In the genomic region with DNA sequence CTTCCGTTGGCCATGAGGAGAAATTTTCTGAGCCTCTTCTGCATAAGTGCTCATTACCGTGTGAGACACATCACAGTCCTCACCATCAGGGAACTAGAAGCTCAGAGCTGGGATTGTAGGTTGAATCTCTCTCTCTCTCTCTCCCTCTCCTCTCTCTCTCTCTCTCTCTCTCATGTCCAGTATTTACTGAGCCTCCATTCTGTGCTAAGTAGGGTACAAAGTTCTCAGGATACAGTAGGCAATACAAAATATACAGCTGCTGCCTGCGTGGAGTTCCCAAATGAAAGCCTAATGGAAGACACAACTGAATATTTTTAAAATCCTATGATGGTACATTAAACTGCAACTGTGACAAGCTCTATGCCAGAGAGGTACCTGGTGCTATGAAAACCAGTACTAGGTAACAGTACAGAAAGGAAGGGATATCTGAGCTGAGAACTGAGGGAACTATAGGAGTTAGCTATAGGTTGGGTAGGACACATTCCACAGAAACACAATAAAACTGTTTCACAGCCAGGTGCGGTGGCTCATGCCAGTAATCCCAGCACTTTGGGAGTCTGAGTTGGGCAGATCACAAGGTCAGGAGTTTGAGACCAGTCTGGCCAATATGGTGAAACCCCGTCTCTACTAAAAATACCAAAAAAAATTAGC, we compare ENCODE assay signal across 1 cellular context.
A peak's percentile ranks its signal among the peaks of the same experiment; 100 is the strongest.
TF ChIP-seq lines count a peak whose summit lies in the region.

No MANE protein-coding gene starts in this region.

TF ChIP-seq in HepG2, 621 proteins besides CTCF, POLR2A, EP300 and RAD21 (continued from another document and continues in another):
- no peak for TF ChIP-seq HMGXB3 (CRISPR knock-in tag; IDR thresholded peaks at IDR 0.05; ENCODE audit: borderline replicate concordance)
- TF ChIP-seq ZNF446 (CRISPR knock-in tag; IDR thresholded peaks at IDR 0.05): no peak
- no peak for TF ChIP-seq ZBTB8A (CRISPR knock-in tag; IDR thresholded peaks at IDR 0.05; ENCODE audit: borderline replicate concordance, low read depth)
- TF ChIP-seq ZFP36 (IDR thresholded peaks at IDR 0.05; ENCODE audit: borderline replicate concordance, low read depth, low read length, partially characterized antibody): no peak
- no peak for TF ChIP-seq NBN (conservative IDR thresholded peaks at IDR 0.05)
- TF ChIP-seq, protein P1, sequence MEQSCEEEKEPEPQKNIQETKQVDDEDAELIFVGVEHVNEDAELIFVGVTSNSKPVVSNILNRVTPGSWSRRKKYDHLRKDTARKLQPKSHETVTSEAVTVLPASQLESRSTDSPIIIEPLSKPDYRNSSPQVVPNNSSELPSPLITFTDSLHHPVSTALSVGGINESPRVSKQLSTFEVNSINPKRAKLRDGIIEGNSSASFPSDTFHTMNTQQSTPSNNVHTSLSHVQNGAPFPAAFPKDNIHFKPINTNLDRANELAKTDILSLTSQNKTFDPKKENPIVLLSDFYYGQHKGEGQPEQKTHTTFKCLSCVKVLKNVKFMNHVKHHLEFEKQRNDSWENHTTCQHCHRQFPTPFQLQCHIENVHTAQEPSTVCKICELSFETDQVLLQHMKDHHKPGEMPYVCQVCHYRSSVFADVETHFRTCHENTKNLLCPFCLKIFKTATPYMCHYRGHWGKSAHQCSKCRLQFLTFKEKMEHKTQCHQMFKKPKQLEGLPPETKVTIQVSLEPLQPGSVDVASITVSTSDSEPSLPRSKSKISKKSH (CRISPR knock-in tag; IDR thresholded peaks at IDR 0.05; ENCODE audit: borderline replicate concordance): no peak
- TF ChIP-seq MEF2D (CRISPR knock-in tag; IDR thresholded peaks at IDR 0.05): no peak
- no peak for TF ChIP-seq ZNF615 (CRISPR knock-in tag; IDR thresholded peaks at IDR 0.05; ENCODE audit: borderline replicate concordance)
- TF ChIP-seq FOXJ3 (CRISPR knock-in tag; IDR thresholded peaks at IDR 0.05; ENCODE audit: borderline replicate concordance): peak; percentile 48; the same call in 1 of the 2 replicates
- TF ChIP-seq ZNF510 (CRISPR knock-in tag; IDR thresholded peaks at IDR 0.05; ENCODE audit: low read depth): no peak
- TF ChIP-seq HHEX (CRISPR knock-in tag; IDR thresholded peaks at IDR 0.05): no peak
- TF ChIP-seq, protein P2, sequence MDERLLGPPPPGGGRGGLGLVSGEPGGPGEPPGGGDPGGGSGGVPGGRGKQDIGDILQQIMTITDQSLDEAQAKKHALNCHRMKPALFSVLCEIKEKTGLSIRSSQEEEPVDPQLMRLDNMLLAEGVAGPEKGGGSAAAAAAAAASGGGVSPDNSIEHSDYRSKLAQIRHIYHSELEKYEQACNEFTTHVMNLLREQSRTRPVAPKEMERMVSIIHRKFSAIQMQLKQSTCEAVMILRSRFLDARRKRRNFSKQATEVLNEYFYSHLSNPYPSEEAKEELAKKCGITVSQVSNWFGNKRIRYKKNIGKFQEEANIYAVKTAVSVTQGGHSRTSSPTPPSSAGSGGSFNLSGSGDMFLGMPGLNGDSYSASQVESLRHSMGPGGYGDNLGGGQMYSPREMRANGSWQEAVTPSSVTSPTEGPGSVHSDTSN (CRISPR knock-in tag; IDR thresholded peaks at IDR 0.05): no peak
- TF ChIP-seq BATF2 (CRISPR knock-in tag; IDR thresholded peaks at IDR 0.05): no peak
- TF ChIP-seq MTA1 (CRISPR knock-in tag; IDR thresholded peaks at IDR 0.05; ENCODE audit: borderline replicate concordance): no peak
- no peak for TF ChIP-seq NFYC (CRISPR knock-in tag; IDR thresholded peaks at IDR 0.05)
- TF ChIP-seq ZFP1 (CRISPR knock-in tag; IDR thresholded peaks at IDR 0.05): no peak
- TF ChIP-seq ZFP90 (CRISPR knock-in tag; IDR thresholded peaks at IDR 0.05; ENCODE audit: borderline replicate concordance): no peak
- TF ChIP-seq, protein P3, sequence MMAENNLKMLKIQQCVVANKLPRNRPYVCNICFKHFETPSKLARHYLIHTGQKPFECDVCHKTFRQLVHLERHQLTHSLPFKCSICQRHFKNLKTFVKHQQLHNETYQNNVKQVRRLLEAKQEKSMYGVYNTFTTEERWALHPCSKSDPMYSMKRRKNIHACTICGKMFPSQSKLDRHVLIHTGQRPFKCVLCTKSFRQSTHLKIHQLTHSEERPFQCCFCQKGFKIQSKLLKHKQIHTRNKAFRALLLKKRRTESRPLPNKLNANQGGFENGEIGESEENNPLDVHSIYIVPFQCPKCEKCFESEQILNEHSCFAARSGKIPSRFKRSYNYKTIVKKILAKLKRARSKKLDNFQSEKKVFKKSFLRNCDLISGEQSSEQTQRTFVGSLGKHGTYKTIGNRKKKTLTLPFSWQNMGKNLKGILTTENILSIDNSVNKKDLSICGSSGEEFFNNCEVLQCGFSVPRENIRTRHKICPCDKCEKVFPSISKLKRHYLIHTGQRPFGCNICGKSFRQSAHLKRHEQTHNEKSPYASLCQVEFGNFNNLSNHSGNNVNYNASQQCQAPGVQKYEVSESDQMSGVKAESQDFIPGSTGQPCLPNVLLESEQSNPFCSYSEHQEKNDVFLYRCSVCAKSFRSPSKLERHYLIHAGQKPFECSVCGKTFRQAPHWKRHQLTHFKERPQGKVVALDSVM (CRISPR knock-in tag; IDR thresholded peaks at IDR 0.05): no peak
- no peak for TF ChIP-seq TEAD2 (CRISPR knock-in tag; IDR thresholded peaks at IDR 0.05)
- no peak for TF ChIP-seq RFX5 (IDR thresholded peaks at IDR 0.05; ENCODE audit: low read depth, low read length)
- no peak for TF ChIP-seq SMC3 (IDR thresholded peaks at IDR 0.05; ENCODE audit: low read length)
- peak; percentile 47 for TF ChIP-seq NCOA2 (CRISPR knock-in tag; IDR thresholded peaks at IDR 0.05)
- no peak for TF ChIP-seq PCBP2 (optimal IDR thresholded peaks at IDR 0.05; ENCODE audit: low read depth, low read length, poor library complexity, severe bottlenecking)
- no peak for TF ChIP-seq TCF12 (IDR thresholded peaks at IDR 0.05)
- TF ChIP-seq TCF12 (CRISPR knock-in tag; IDR thresholded peaks at IDR 0.05): no peak
- TF ChIP-seq MTF1 (CRISPR knock-in tag; IDR thresholded peaks at IDR 0.05): no peak
- TF ChIP-seq, protein P4, sequence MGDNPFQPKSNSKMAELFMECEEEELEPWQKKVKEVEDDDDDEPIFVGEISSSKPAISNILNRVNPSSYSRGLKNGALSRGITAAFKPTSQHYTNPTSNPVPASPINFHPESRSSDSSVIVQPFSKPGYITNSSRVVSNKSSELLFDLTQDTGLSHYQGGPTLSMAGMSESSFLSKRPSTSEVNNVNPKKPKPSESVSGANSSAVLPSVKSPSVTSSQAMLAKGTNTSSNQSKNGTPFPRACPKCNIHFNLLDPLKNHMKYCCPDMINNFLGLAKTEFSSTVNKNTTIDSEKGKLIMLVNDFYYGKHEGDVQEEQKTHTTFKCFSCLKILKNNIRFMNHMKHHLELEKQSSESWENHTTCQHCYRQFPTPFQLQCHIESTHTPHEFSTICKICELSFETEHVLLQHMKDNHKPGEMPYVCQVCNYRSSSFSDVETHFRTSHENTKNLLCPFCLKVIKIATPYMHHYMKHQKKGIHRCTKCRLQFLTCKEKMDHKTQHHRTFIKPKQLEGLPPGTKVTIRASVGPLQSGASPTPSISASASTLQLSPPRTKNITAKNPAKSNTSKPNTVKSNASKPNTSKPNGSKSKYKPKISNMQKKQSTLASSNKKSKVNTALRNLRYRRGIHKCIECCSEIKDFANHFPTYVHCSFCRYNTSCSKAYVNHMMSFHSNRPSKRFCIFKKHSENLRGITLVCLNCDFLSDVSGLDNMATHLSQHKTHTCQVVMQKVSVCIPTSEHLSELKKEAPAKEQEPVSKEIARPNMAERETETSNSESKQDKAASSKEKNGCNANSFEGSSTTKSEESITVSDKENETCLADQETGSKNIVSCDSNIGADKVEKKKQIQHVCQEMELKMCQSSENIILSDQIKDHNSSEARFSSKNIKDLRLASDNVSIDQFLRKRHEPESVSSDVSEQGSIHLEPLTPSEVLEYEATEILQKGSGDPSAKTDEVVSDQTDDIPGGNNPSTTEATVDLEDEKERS (CRISPR knock-in tag; IDR thresholded peaks at IDR 0.05): no peak; the same call in 1 of the 2 replicates
- no peak for TF ChIP-seq ZNF451 (CRISPR knock-in tag; IDR thresholded peaks at IDR 0.05)
- no peak for TF ChIP-seq ZNF224 (CRISPR knock-in tag; IDR thresholded peaks at IDR 0.05)
- TF ChIP-seq TOE1 (CRISPR knock-in tag; IDR thresholded peaks at IDR 0.05): no peak
- TF ChIP-seq, protein P5, sequence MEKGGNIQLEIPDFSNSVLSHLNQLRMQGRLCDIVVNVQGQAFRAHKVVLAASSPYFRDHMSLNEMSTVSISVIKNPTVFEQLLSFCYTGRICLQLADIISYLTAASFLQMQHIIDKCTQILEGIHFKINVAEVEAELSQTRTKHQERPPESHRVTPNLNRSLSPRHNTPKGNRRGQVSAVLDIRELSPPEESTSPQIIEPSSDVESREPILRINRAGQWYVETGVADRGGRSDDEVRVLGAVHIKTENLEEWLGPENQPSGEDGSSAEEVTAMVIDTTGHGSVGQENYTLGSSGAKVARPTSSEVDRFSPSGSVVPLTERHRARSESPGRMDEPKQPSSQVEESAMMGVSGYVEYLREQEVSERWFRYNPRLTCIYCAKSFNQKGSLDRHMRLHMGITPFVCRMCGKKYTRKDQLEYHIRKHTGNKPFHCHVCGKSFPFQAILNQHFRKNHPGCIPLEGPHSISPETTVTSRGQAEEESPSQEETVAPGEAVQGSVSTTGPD (CRISPR knock-in tag; IDR thresholded peaks at IDR 0.05): no peak
- TF ChIP-seq, protein P6, sequence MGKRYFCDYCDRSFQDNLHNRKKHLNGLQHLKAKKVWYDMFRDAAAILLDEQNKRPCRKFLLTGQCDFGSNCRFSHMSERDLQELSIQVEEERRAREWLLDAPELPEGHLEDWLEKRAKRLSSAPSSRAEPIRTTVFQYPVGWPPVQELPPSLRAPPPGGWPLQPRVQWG (CRISPR knock-in tag; IDR thresholded peaks at IDR 0.05; ENCODE audit: borderline replicate concordance, low read depth): no peak
- TF ChIP-seq RAD51 (IDR thresholded peaks at IDR 0.05; ENCODE audit: borderline replicate concordance): no peak
- no peak for TF ChIP-seq HOXA5 (CRISPR knock-in tag; IDR thresholded peaks at IDR 0.05)
- TF ChIP-seq PLSCR1 (CRISPR knock-in tag; IDR thresholded peaks at IDR 0.05; ENCODE audit: borderline replicate concordance): no peak
- peak; percentile 33; the same call in 1 of the 2 replicates for TF ChIP-seq TBX3 (IDR thresholded peaks at IDR 0.05; ENCODE audit: borderline replicate concordance)
- TF ChIP-seq NFATC3 (CRISPR knock-in tag; IDR thresholded peaks at IDR 0.05): no peak
- no peak for TF ChIP-seq ZNF33B (CRISPR knock-in tag; IDR thresholded peaks at IDR 0.05)
